ENCODE assay signal across 8 cellular contexts in genomic region chr15:100596792-100597191, GRCh38.
DNase-seq lines count a peak whose midpoint lies in the region; ATAC-seq and TF ChIP-seq lines count a peak whose summit lies in the region.

No MANE protein-coding gene starts in this region.

- no peak for TF ChIP-seq CTCF in GM10248 (IDR thresholded peaks at IDR 0.05; ENCODE audit: control extremely low read depth, extremely low read depth, low read depth, missing control alignments)
- TF ChIP-seq CTCF in RWPE1 (conservative IDR thresholded peaks at IDR 0.05; ENCODE audit: low read depth): no peak

- ATAC-seq in HG02571 (IDR thresholded peaks at IDR 0.05; ENCODE audit: unreplicated experiment): peak; percentile 77

- peak; percentile 34 for DNase-seq in GM10248 (ENCODE audit: extremely low spot score)
- DNase-seq in RWPE1 (ENCODE audit: low spot score): peak; percentile 49
- DNase-seq in activated naive CD4-positive, alpha-beta T cell treated with anti-CD3 and anti-CD28 coated beads, Interleukin-2, amount 50 U/mL, for 16 hours: peak; percentile 90
- peak; percentile 94 to 98 (median 97) for DNase-seq in stimulated activated CD4-positive, alpha-beta T cell treated with anti-CD3 and anti-CD28 coated beads, Interleukin-12 subunit alpha, Interleukin-12 subunit beta, amount 100 ng/mL, for 48 hours (ENCODE audit: low read depth in 2 of 3, low spot score in 1 of 3)
- no peak for DNase-seq in NCI-H146 (lab: John Stamatoyannopoulos, UW)
- DNase-seq in NCI-H1048 (lab: John Stamatoyannopoulos, UW): no peak
- DNase-seq in NCI-H446 (lab: John Stamatoyannopoulos, UW): no peak

- CTCF ChIA-PET in GM10248 (lab: Yijun Ruan, JAX): interaction anchor here (1.3 to 1.4 kb wide), 3 partner anchors 8 to 411 kb away, joined by 3 to 4 read pairs (median 4); no protein-coding TSS in a partner anchor
- CTCF ChIA-PET in RWPE1 (lab: Yijun Ruan, JAX): interaction anchor here (0.5 to 1.0 kb wide), 4 partner anchors 219 to 335 kb away, joined by 3 read pairs; no protein-coding TSS in a partner anchor

- POLR2A ChIA-PET in GM10248 (lab: Yijun Ruan, JAX) (no interaction called here), RWPE1 (lab: Yijun Ruan, JAX; ENCODE audit: low non-redundant PET) (no interaction called here)

- peak overlapping the region; percentile 57 for H3K27ac ChIP-seq in RWPE1

Comparison
In these comparisons a context has a peak if more than half of its experiments do, and no peak if none do; other contexts are left out.
1. DNase-seq: peak in GM10248 (single experiment), RWPE1 (single experiment), activated naive CD4-positive, alpha-beta T cell treated with anti-CD3 and anti-CD28 coated beads, Interleukin-2, amount 50 U/mL, for 16 hours (single experiment) and stimulated activated CD4-positive, alpha-beta T cell treated with anti-CD3 and anti-CD28 coated beads, Interleukin-12 subunit alpha, Interleukin-12 subunit beta, amount 100 ng/mL, for 48 hours (3 of 3); none in NCI-H146 (single experiment), NCI-H1048 (single experiment) and NCI-H446 (0 of 2).